8 cellular contexts compared by ENCODE assay signal in genomic region chr17:82230627-82231311, GRCh38. TPM values are rescaled to one million over a fixed set of nuclear protein-coding genes. Genes with fewer than 3 reads are reported as not detected.
DNase-seq lines count a peak whose midpoint lies in the region; ATAC-seq and TF ChIP-seq lines count a peak whose summit lies in the region.

No MANE protein-coding gene starts in this region.

- peak; percentile 34 for ATAC-seq in GM19467 (IDR thresholded peaks at IDR 0.05; ENCODE audit: unreplicated experiment)
- peak; percentile 50 for ATAC-seq in activated CD8-positive, alpha-beta memory T cell treated with anti-CD3 and anti-CD28 coated beads, Interleukin-2, amount 10 ng/mL, durations not matched to agents 7 days and 5 days

- H3K36me3 ChIP-seq in mesodermal cell (ENCODE audit: control insufficient read depth, insufficient read depth, low read length) = peaks cover 22% of the 10 kb centered on the region

- CTCF ChIA-PET in activated CD8-positive, alpha-beta memory T cell treated with anti-CD3 and anti-CD28 coated beads, Interleukin-2, amount 10 ng/mL, durations not matched to agents 7 days and 5 days (lab: Charles Lee) = interaction anchor here (0.9 to 2.8 kb wide), 3 partner anchors 7 to 200 kb away, joined by 4 to 14 read pairs (median 6); no protein-coding TSS in a partner anchor

- H3K4me3 Mint-ChIP-seq in activated CD8-positive, alpha-beta memory T cell treated with anti-CD3 and anti-CD28 coated beads, Interleukin-2, amount 10 ng/mL, durations not matched to agents 7 days and 5 days = peak overlapping the region; percentile 87

- H3K9me3 Mint-ChIP-seq in activated CD8-positive, alpha-beta memory T cell treated with anti-CD3 and anti-CD28 coated beads, Interleukin-2, amount 10 ng/mL, durations not matched to agents 7 days and 5 days (ENCODE audit: low read depth) = no peaks in the 10 kb centered on the region

- H3K4me3 ChIP-seq in LNCaP clone FGC (ENCODE audit: low read depth, low read length) (peak overlapping the region; percentile 52), mesodermal cell (ENCODE audit: extremely low read depth, insufficient read depth, low read length, poor library complexity, severe bottlenecking) (peak overlapping the region; percentile 77)

- TF ChIP-seq CTCF in C4-2B (conservative IDR thresholded peaks at IDR 0.05) (no peak; the same call in 1 of the 2 replicates), LNCaP clone FGC (IDR thresholded peaks at IDR 0.05; ENCODE audit: control insufficient read depth, extremely low read depth, insufficient read depth) (no peak)

- no peaks in the 10 kb centered on the region for H3K27me3 Mint-ChIP-seq in activated CD8-positive, alpha-beta memory T cell treated with anti-CD3 and anti-CD28 coated beads, Interleukin-2, amount 10 ng/mL, durations not matched to agents 7 days and 5 days

- no peak for DNase-seq in LNCaP clone FGC (ENCODE audit: low read depth)
- DNase-seq in activated CD8-positive, alpha-beta memory T cell treated with anti-CD3 and anti-CD28 coated beads, Interleukin-2, amount 10 ng/mL, durations not matched to agents 7 days and 5 days = peak; percentile 84
- no peak for DNase-seq in epithelial cell of prostate (ENCODE audit: low read depth, low spot score)
- peak; percentile 38 for DNase-seq in superior temporal gyrus (ENCODE audit: extremely low spot score)
- DNase-seq in NCI-H2227 treated with DMSO at 0.1 percent for 48 hours (lab: John Stamatoyannopoulos, UW) = no peak

- WGBS in mesodermal cell (ENCODE audit: insufficient coverage in 2 of 2), 2 experiments = 36 to 43% methylated on average over 25 to 55 of the region's 75 CpGs

- H3K27ac Mint-ChIP-seq in activated CD8-positive, alpha-beta memory T cell treated with anti-CD3 and anti-CD28 coated beads, Interleukin-2, amount 10 ng/mL, durations not matched to agents 7 days and 5 days = peak overlapping the region; percentile 87

- H3K9me3 ChIP-seq in mesodermal cell (ENCODE audit: control insufficient read depth, low read length) = no peaks in the 10 kb centered on the region

- peak overlapping the region; percentile 95 for H3K27ac ChIP-seq in C4-2B
- peak overlapping the region; percentile 76 for H3K27ac ChIP-seq in epithelial cell of prostate
- no peak overlapping the region for H3K27ac ChIP-seq in mesodermal cell (ENCODE audit: low read depth, low read length, severe bottlenecking)

- H3K36me3 Mint-ChIP-seq in activated CD8-positive, alpha-beta memory T cell treated with anti-CD3 and anti-CD28 coated beads, Interleukin-2, amount 10 ng/mL, durations not matched to agents 7 days and 5 days = peaks cover 3% of the 10 kb centered on the region

- peaks cover 41% of the 10 kb centered on the region for H3K4me1 ChIP-seq in mesodermal cell (ENCODE audit: control insufficient read depth, insufficient read depth, low read length, poor library complexity, severe bottlenecking)

- peaks cover 27% of the 10 kb centered on the region for H3K4me1 Mint-ChIP-seq in activated CD8-positive, alpha-beta memory T cell treated with anti-CD3 and anti-CD28 coated beads, Interleukin-2, amount 10 ng/mL, durations not matched to agents 7 days and 5 days

RNA-seq across cellular contexts. Expression of gene SLC16A3, which starts 1.9 kb away (rescaled TPM):
- total RNA-seq in activated CD8-positive, alpha-beta memory T cell treated with anti-CD3 and anti-CD28 coated beads, Interleukin-2, amount 10 ng/mL, durations not matched to agents 7 days and 5 days = 100 to 1,000 TPM; 119 to 148 TPM
- polyA plus RNA-seq in mesodermal cell (2013, experiment 1 of 2) = 107 TPM
- polyA plus RNA-seq in mesodermal cell (2013, experiment 2 of 2) = 93.4 TPM

RNA-seq across cellular contexts. Expression of gene CCDC57, which starts 18.1 kb away (rescaled TPM):
- 10 to 100 TPM; 70.2 to 73.9 TPM for total RNA-seq in activated CD8-positive, alpha-beta memory T cell treated with anti-CD3 and anti-CD28 coated beads, Interleukin-2, amount 10 ng/mL, durations not matched to agents 7 days and 5 days
- 28.8 TPM for polyA plus RNA-seq in mesodermal cell (2013, experiment 1 of 2)
- polyA plus RNA-seq in mesodermal cell (2013, experiment 2 of 2) = 22.8 TPM

RNA-seq across cellular contexts. Expression of gene CSNK1D, which starts 42.7 kb away (rescaled TPM):
- 100 to 1,000 TPM; 120 to 139 TPM for total RNA-seq in activated CD8-positive, alpha-beta memory T cell treated with anti-CD3 and anti-CD28 coated beads, Interleukin-2, amount 10 ng/mL, durations not matched to agents 7 days and 5 days
- 108 TPM for polyA plus RNA-seq in mesodermal cell (2013, experiment 1 of 2)
- 105 TPM for polyA plus RNA-seq in mesodermal cell (2013, experiment 2 of 2)

Comparison
In these comparisons a context has a peak if more than half of its experiments do, and no peak if none do; other contexts are left out.
1. DNase-seq: peak in activated CD8-positive, alpha-beta memory T cell treated with anti-CD3 and anti-CD28 coated beads, Interleukin-2, amount 10 ng/mL, durations not matched to agents 7 days and 5 days (single experiment) and superior temporal gyrus (single experiment); none in LNCaP clone FGC (single experiment), epithelial cell of prostate (single experiment) and NCI-H2227 treated with DMSO at 0.1 percent for 48 hours (single experiment).